In genomic region chr1:108421061-108421918, GRCh38 we compare ENCODE assay signal across 20 cellular contexts. TPM values are rescaled to one million over a fixed set of nuclear protein-coding genes. Genes with fewer than 3 reads are reported as not detected.
A peak's percentile ranks its signal among the peaks of the same experiment; 100 is the strongest.
DNase-seq lines count a peak whose midpoint lies in the region; ATAC-seq and TF ChIP-seq lines count a peak whose summit lies in the region.
"Not testable (repeated sequence)": the region's sequence is repeated elsewhere in the genome, so short reads cannot be mapped to it uniquely, and the experiment has no call there.
"Had no signal": no experiment of that assay in that cellular context is flagged by ENCODE, and none has a peak within 500 bp of the region (broad histone marks: within the 10 kb centered on the region; RNA-seq: fewer than 3 reads in every experiment).

No MANE protein-coding gene starts in this region.

- H3K27me3 ChIP-seq in CD4-positive, CD25-positive, alpha-beta regulatory T cell (ENCODE audit: control insufficient read depth, insufficient read depth, low read length); GM23338 (ENCODE audit: insufficient read depth); right lobe of liver: not testable (repeated sequence)

- H3K9me2 ChIP-seq in GM23338 (ENCODE audit: insufficient read depth), result not testable (repeated sequence)

- H4K20me1 ChIP-seq in GM23338 (replicated peaks; ENCODE audit: insufficient read depth), result not testable (repeated sequence)

- CTCF ChIA-PET in WTC11 (lab: Charles Lee), result not testable (repeated sequence)

- not testable (repeated sequence) for H3K36me3 ChIP-seq in CD4-positive, CD25-positive, alpha-beta regulatory T cell (ENCODE audit: control insufficient read depth, insufficient read depth, low read length); GM23338 (ENCODE audit: insufficient read depth); right lobe of liver

- not testable (repeated sequence) for H3K27ac ChIP-seq in CD4-positive, CD25-positive, alpha-beta regulatory T cell (ENCODE audit: insufficient read depth, low read length, poor library complexity, severe bottlenecking); GM23338 (ENCODE audit: low read depth); right lobe of liver

- not testable (repeated sequence) for H3K4me1 Mint-ChIP-seq in CD4-positive, CD25-positive, alpha-beta regulatory T cell; GM23338; WTC11; activated naive CD8-positive, alpha-beta T cell treated with anti-CD3 and anti-CD28 coated beads, Interleukin-2, amount 10 ng/mL, durations not matched to agents 7 days and 5 days; stimulated activated effector memory CD8-positive, alpha-beta T cell treated with anti-CD3 and anti-CD28 coated beads, Interleukin-12 subunit alpha, Interleukin-12 subunit beta, amount 100 ng/mL, for 72 hours

- POLR2A ChIA-PET in WTC11 (lab: Charles Lee); activated naive CD8-positive, alpha-beta T cell treated with anti-CD3 and anti-CD28 coated beads, Interleukin-2, amount 10 ng/mL, durations not matched to agents 7 days and 5 days (lab: Charles Lee): not testable (repeated sequence)

- not testable (repeated sequence) for H3K4me3 Mint-ChIP-seq in CD4-positive, CD25-positive, alpha-beta regulatory T cell; GM23338; WTC11; activated naive CD8-positive, alpha-beta T cell treated with anti-CD3 and anti-CD28 coated beads, Interleukin-2, amount 10 ng/mL, durations not matched to agents 7 days and 5 days; stimulated activated effector memory CD8-positive, alpha-beta T cell treated with anti-CD3 and anti-CD28 coated beads, Interleukin-12 subunit alpha, Interleukin-12 subunit beta, amount 100 ng/mL, for 72 hours

- TF ChIP-seq CTCF in GM23338 (conservative IDR thresholded peaks at IDR 0.05; ENCODE audit: low read depth in 2 of 2); WTC11 (IDR thresholded peaks at IDR 0.05); right lobe of liver (IDR thresholded peaks at IDR 0.05): not testable (repeated sequence)

- WGBS in right lobe of liver (ENCODE audit: insufficient coverage, low coverage, low lambda C conversion rate, missing lambda C conversion rate), result no CpG with 5 or more reads among the region's 61 CpGs

- ATAC-seq in CD4-positive, CD25-positive, alpha-beta regulatory T cell (ENCODE audit: low read depth in 2 of 2), result peak; percentile 71 to 83
- peak; percentile 78 for ATAC-seq in GM19351 (IDR thresholded peaks at IDR 0.05; ENCODE audit: unreplicated experiment)
- peak; percentile 88 for ATAC-seq in GM23338
- peak; percentile 55 for ATAC-seq in HG03432 (IDR thresholded peaks at IDR 0.05; ENCODE audit: unreplicated experiment)
- peak; percentile 84 for ATAC-seq in WTC11
- ATAC-seq in activated naive CD8-positive, alpha-beta T cell treated with anti-CD3 and anti-CD28 coated beads, Interleukin-2, amount 10 ng/mL, durations not matched to agents 7 days and 5 days (ENCODE audit: low read depth), result peak; percentile 89
- peak; percentile 34 to 63 (median 42) for ATAC-seq in right lobe of liver
- ATAC-seq in stimulated activated effector memory CD8-positive, alpha-beta T cell treated with anti-CD3 and anti-CD28 coated beads, Interleukin-12 subunit alpha, Interleukin-12 subunit beta, amount 100 ng/mL, for 72 hours, result peak; percentile 93

- not testable (repeated sequence) for H3K9me3 Mint-ChIP-seq in CD4-positive, CD25-positive, alpha-beta regulatory T cell; GM23338; WTC11; activated naive CD8-positive, alpha-beta T cell treated with anti-CD3 and anti-CD28 coated beads, Interleukin-2, amount 10 ng/mL, durations not matched to agents 7 days and 5 days; stimulated activated effector memory CD8-positive, alpha-beta T cell treated with anti-CD3 and anti-CD28 coated beads, Interleukin-12 subunit alpha, Interleukin-12 subunit beta, amount 100 ng/mL, for 72 hours

- H3K79me2 ChIP-seq in GM23338 (replicated peaks; ENCODE audit: insufficient read depth), result not testable (repeated sequence)

- not testable (repeated sequence) for H2AFZ ChIP-seq in GM23338

- not testable (repeated sequence) for H3K36me3 Mint-ChIP-seq in CD4-positive, CD25-positive, alpha-beta regulatory T cell; GM23338 (ENCODE audit: low read depth); WTC11; activated naive CD8-positive, alpha-beta T cell treated with anti-CD3 and anti-CD28 coated beads, Interleukin-2, amount 10 ng/mL, durations not matched to agents 7 days and 5 days; stimulated activated effector memory CD8-positive, alpha-beta T cell treated with anti-CD3 and anti-CD28 coated beads, Interleukin-12 subunit alpha, Interleukin-12 subunit beta, amount 100 ng/mL, for 72 hours

- not testable (repeated sequence) for TF ChIP-seq POLR2A in right lobe of liver (IDR thresholded peaks at IDR 0.05)

- not testable (repeated sequence) for H3K4me3 ChIP-seq in CD4-positive, CD25-positive, alpha-beta regulatory T cell (ENCODE audit: low read depth, low read length); GM23338; right lobe of liver

- not testable (repeated sequence) for DNase-seq in CD4-positive, CD25-positive, alpha-beta regulatory T cell; GM23338 (ENCODE audit: low spot score); WTC11 (ENCODE audit: low spot score); activated naive CD8-positive, alpha-beta T cell treated with anti-CD3 and anti-CD28 coated beads, Interleukin-2, amount 10 ng/mL, durations not matched to agents 7 days and 5 days; right lobe of liver; stimulated activated effector memory CD8-positive, alpha-beta T cell treated with anti-CD3 and anti-CD28 coated beads, Interleukin-12 subunit alpha, Interleukin-12 subunit beta, amount 100 ng/mL, for 72 hours (ENCODE audit: low spot score in 2 of 2)

- intact Hi-C loops in right lobe of liver (cut with DNase I), result not testable (repeated sequence)

- H3K27me3 Mint-ChIP-seq in CD4-positive, CD25-positive, alpha-beta regulatory T cell; GM23338 (ENCODE audit: insufficient read depth, low read depth, poor library complexity); WTC11 (ENCODE audit: low read depth); activated naive CD8-positive, alpha-beta T cell treated with anti-CD3 and anti-CD28 coated beads, Interleukin-2, amount 10 ng/mL, durations not matched to agents 7 days and 5 days: not testable (repeated sequence)

- not testable (repeated sequence) for H3K9me3 ChIP-seq in CD4-positive, CD25-positive, alpha-beta regulatory T cell (ENCODE audit: control insufficient read depth in 2 of 2, low read length in 2 of 2); right lobe of liver

- H3K4me1 ChIP-seq in CD4-positive, CD25-positive, alpha-beta regulatory T cell (ENCODE audit: control insufficient read depth, insufficient read depth, low read length, poor library complexity, severe bottlenecking); GM23338 (ENCODE audit: insufficient read depth); right lobe of liver: not testable (repeated sequence)

- H3K27ac Mint-ChIP-seq in CD4-positive, CD25-positive, alpha-beta regulatory T cell; GM23338; WTC11; activated naive CD8-positive, alpha-beta T cell treated with anti-CD3 and anti-CD28 coated beads, Interleukin-2, amount 10 ng/mL, durations not matched to agents 7 days and 5 days; stimulated activated effector memory CD8-positive, alpha-beta T cell treated with anti-CD3 and anti-CD28 coated beads, Interleukin-12 subunit alpha, Interleukin-12 subunit beta, amount 100 ng/mL, for 72 hours: not testable (repeated sequence)

- H3K4me2 ChIP-seq in GM23338, result not testable (repeated sequence)

- H3F3A ChIP-seq in GM23338 (replicated peaks; ENCODE audit: low read depth), result not testable (repeated sequence)

RNA-seq across cellular contexts. Expression of gene NBPF6, which starts 28.9 kb away (rescaled TPM):
- total RNA-seq in CD4-positive, CD25-positive, alpha-beta regulatory T cell, result not detected
- not detected for polyA plus RNA-seq in CD4-positive, CD25-positive, alpha-beta regulatory T cell
- total RNA-seq in GM23338 (2014; rRNA removed; shearing (Covaris generic)), result not detected in 2 replicates
- not detected in 2 replicates for polyA plus RNA-seq in GM23338 (2016; fragmentation: Nextera tagmentation; extraction: Ambion mirVana)
- not detected in 3 replicates for total RNA-seq in WTC11 (2021)
- not detected for total RNA-seq in activated naive CD8-positive, alpha-beta T cell treated with anti-CD3 and anti-CD28 coated beads, Interleukin-2, amount 10 ng/mL, durations not matched to agents 7 days and 5 days
- total RNA-seq in right lobe of liver, result not detected
- total RNA-seq: A172; activated naive CD8-positive, alpha-beta T cell treated with anti-CD3 and anti-CD28 coated beads for 36 hours; astrocyte; cardiac muscle cell; H4; lung microvascular endothelial cell; mucosa of gallbladder; Right ventricle myocardium inferior; T-helper 2 cell treated with Interferon-gamma antibody and Interleukin-4, amounts not matched to agents 100 ng/mL and 5 ng/mL, for 36 hours; thoracic aorta; uterus had no signal
- polyA plus RNA-seq: cardiac muscle cell, IgD-negative memory B cell had no signal

Comparison
In these comparisons a context has a peak if more than half of its experiments do, and no peak if none do; other contexts are left out.
1. ATAC-seq: peak in every context shown above with its lines; median percentile 93 in stimulated activated effector memory CD8-positive, alpha-beta T cell treated with anti-CD3 and anti-CD28 coated beads, Interleukin-12 subunit alpha, Interleukin-12 subunit beta, amount 100 ng/mL, for 72 hours; 89 in activated naive CD8-positive, alpha-beta T cell treated with anti-CD3 and anti-CD28 coated beads, Interleukin-2, amount 10 ng/mL, durations not matched to agents 7 days and 5 days; 88 in GM23338; 84 in WTC11; 78 in GM19351; 77 in CD4-positive, CD25-positive, alpha-beta regulatory T cell; 55 in HG03432; 42 in right lobe of liver.